ENCODE assay signal across 8 cellular contexts in genomic region chr10:93701903-93702277, GRCh38. TPM values are rescaled to one million over a fixed set of nuclear protein-coding genes. Genes with fewer than 3 reads are reported as not detected.
A peak's percentile ranks its signal among the peaks of the same experiment; 100 is the strongest.
DNase-seq lines count a peak whose midpoint lies in the region; ATAC-seq and TF ChIP-seq lines count a peak whose summit lies in the region.

No MANE protein-coding gene starts in this region.

- H3K36me3 ChIP-seq in liver (ENCODE audit: control insufficient read depth in 4 of 4, insufficient read depth in 3 of 4, low read depth in 1 of 4, low read length in 3 of 4) = peaks cover 1 to 21% (median 12%) of the 10 kb centered on the region in 4 donors
- H3K36me3 ChIP-seq in uterus = peaks cover 0 to 3% of the 10 kb centered on the region in 2 donors

- WGBS in liver = under 1% methylated on average over 10 of the region's 10 CpGs

- peak overlapping the region; percentile 70 to 85 for H3K4me3 ChIP-seq in cardiac fibroblast (replicated peaks in 1 of 2; ENCODE audit: low read depth in 2 of 2, low read length in 2 of 2)
- peak overlapping the region; percentile 63 to 89 (median 88) for H3K4me3 ChIP-seq in liver (ENCODE audit: low read depth in 1 of 3, low read length in 3 of 3)
- peak overlapping the region; percentile 60 to 73 for H3K4me3 ChIP-seq in uterus

- peak; percentile 64 for DNase-seq in activated effector memory CD4-positive, alpha-beta T cell treated with anti-CD3 and anti-CD28 coated beads, Interleukin-2, amount 50 U/mL, for 16 hours
- no peak for DNase-seq in activated effector memory CD4-positive, alpha-beta T cell treated with Interleukin-2 at 50 U/mL for 16 hours
- DNase-seq in HEK293T (ENCODE audit: extremely low spot score) (peak; percentile 17), NCI-H2171 (lab: John Stamatoyannopoulos, UW) (peak; percentile 21), cardiac fibroblast (ENCODE audit: low read depth in 2 of 2) (peak; percentile 54 to 57), uterus (peak in 1 of 2 donors; percentile 15)

- H3K27ac ChIP-seq in liver (ENCODE audit: low read depth in 1 of 2, low read length in 2 of 2) = peak overlapping the region; percentile 69 to 75
- H3K27ac ChIP-seq in uterus = peak overlapping the region; percentile 89 to 91

- no peak for ATAC-seq in HG02623 (IDR thresholded peaks at IDR 0.05; ENCODE audit: unreplicated experiment)

- intact Hi-C loops in uterus (cut with DNase I; ENCODE audit: low total_unique reads) = no loop called here

- H3K9ac ChIP-seq in liver (ENCODE audit: low read depth in 1 of 2, low read length in 2 of 2) = peak overlapping the region; percentile 85 to 93

- CTCF ChIA-PET in HEK293T (lab: Yijun Ruan, JAX) = interaction anchor here (1.0 to 1.5 kb wide), 4 partner anchors 9 to 114 kb away, joined by 3 to 10 read pairs (median 4); no protein-coding TSS in a partner anchor

- no peak for TF ChIP-seq POLR2A in uterus (IDR thresholded peaks at IDR 0.05)

- no peak for TF ChIP-seq RAD21 in liver (IDR thresholded peaks at IDR 0.05)

- H3K4me1 ChIP-seq in liver (ENCODE audit: control insufficient read depth in 4 of 4, insufficient read depth in 4 of 4, low read length in 3 of 4) (peaks cover 4 to 16% (median 12%) of the 10 kb centered on the region in 4 donors), uterus (peaks cover 0 to 4% of the 10 kb centered on the region in 2 donors)

- H3K9me3 ChIP-seq in liver (ENCODE audit: control insufficient read depth in 4 of 4, low read length in 3 of 4) = no peaks in the 10 kb centered on the region
- H3K9me3 ChIP-seq in uterus = no peaks in the 10 kb centered on the region

- H3K27me3 ChIP-seq in liver (ENCODE audit: control insufficient read depth in 4 of 4, insufficient read depth in 4 of 4, low read length in 3 of 4) (no peaks in the 10 kb centered on the region), uterus (no peaks in the 10 kb centered on the region)

- POLR2A ChIA-PET in HEK293T (lab: Yijun Ruan, JAX) = interaction anchor here (0.6 to 2.1 kb wide), 22 partner anchors 10 to 219 kb away, joined by 3 to 16 read pairs (median 4); no protein-coding TSS in a partner anchor

- TF ChIP-seq CTCF in cardiac fibroblast (IDR thresholded peaks at IDR 0.05; ENCODE audit: low read depth, low read length) = no peak
- TF ChIP-seq CTCF in liver (IDR thresholded peaks at IDR 0.05; ENCODE audit: low read depth, low read length, missing input control) = no peak
- no peak for TF ChIP-seq CTCF in uterus (IDR thresholded peaks at IDR 0.05)

TF ChIP-seq in HEK293T, 16 proteins besides CTCF, POLR2A, EP300 and RAD21:
- TF ChIP-seq ZNF384 (IDR thresholded peaks at IDR 0.05) (no peak), LEF1 (IDR thresholded peaks at IDR 0.05; ENCODE audit: borderline replicate concordance) (no peak), SUZ12 (IDR thresholded peaks at IDR 0.05) (no peak), FOXA1 (IDR thresholded peaks at IDR 0.05) (no peak), CTBP1 (IDR thresholded peaks at IDR 0.05; ENCODE audit: borderline replicate concordance) (no peak), PKNOX1 (IDR thresholded peaks at IDR 0.05) (no peak)

TF ChIP-seq in liver, 16 proteins besides CTCF, POLR2A, EP300 and RAD21:
- no peak for TF ChIP-seq REST (IDR thresholded peaks at IDR 0.05)

RNA-seq across cellular contexts. Expression of gene FRA10AC1, which starts 0.5 kb away (rescaled TPM):
- total RNA-seq in liver = 1 to 10 TPM; 4.8 to 6.9 TPM
- 10 to 100 TPM in 1 of 2 donors, 1 to 10 TPM in 1; 2.5 to 19.2 TPM for polyA plus RNA-seq in liver
- total RNA-seq in uterus = 10 to 100 TPM in 3 of 4 donors, 1 to 10 TPM in 1; 5.4 to 40.5 (median 17.6) TPM

RNA-seq across cellular contexts. Expression of gene LGI1, which starts 55.8 kb away (rescaled TPM):
- total RNA-seq in liver = 1 to 10 TPM in 1 of 2 donors, not detected in 1; 1.2 TPM
- polyA plus RNA-seq in liver = 1 to 10 TPM in 1 of 2 donors, under 1 TPM in 1; 0.28 to 1.1 TPM
- 1 to 10 TPM in 1 of 4 donors, not detected in 3; 1.4 TPM for total RNA-seq in uterus
